15 cellular contexts compared by ENCODE assay signal in the genomic region with DNA sequence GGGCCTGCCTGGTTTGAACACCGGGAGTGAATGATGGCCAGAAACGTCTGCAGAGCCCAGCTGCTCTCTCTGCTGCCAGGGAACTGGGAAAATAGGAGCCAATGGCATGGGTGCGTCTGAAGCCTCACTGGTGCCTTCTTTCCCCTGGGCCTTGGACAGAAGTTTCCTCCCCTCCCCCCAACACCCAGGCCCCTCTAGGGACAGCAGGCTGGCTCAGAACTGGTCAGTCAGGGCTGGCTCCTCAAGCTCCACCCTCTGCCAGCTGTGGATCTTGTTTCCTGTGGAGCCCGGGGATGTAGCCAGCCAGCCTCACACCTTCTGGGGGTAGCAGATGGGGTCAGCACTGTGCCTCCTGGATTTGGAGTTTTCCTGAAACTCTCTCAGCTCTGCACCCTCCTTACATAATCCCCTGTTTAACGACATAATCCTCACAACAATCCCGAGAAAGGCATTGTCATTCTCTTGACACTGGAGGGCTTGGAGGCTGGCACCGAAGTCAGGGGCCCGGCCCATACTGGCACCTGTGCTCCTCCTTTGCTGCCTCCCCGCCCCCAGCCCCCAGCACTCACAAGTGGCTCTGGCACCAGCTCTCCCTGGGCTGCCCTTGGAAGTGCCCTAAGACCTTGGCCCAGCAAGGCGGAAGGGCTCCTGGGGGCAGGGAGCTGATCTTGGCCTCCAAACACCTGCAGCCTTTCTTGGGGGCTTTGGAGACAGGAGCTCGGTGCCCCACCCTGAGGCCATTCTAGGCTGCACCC. TPM values are rescaled to one million over a fixed set of nuclear protein-coding genes. Genes with fewer than 3 reads are reported as not detected.
DNase-seq lines count a peak whose midpoint lies in the region; ATAC-seq and TF ChIP-seq lines count a peak whose summit lies in the region.
"Had no signal": no experiment of that assay in that cellular context is flagged by ENCODE, and none has a peak within 500 bp of the region (broad histone marks: within the 10 kb centered on the region; RNA-seq: fewer than 3 reads in every experiment).

No MANE protein-coding gene starts in this region.

- H3K36me3 ChIP-seq in IMR-90 (ENCODE audit: control insufficient read depth, insufficient read depth, low read length) = no peaks in the 10 kb centered on the region
- no peaks in the 10 kb centered on the region for H3K36me3 ChIP-seq in hepatocyte (replicated peaks; ENCODE audit: insufficient read depth, low read depth)

- no peak overlapping the region; the same call in 1 of the 2 replicates for H4K91ac ChIP-seq in IMR-90 (ENCODE audit: insufficient read depth, low read depth, low read length)

- H3K9me3 ChIP-seq in IMR-90 (ENCODE audit: control insufficient read depth, insufficient read depth, low read length) (no peaks in the 10 kb centered on the region), hepatocyte (ENCODE audit: low read depth) (no peaks in the 10 kb centered on the region)

- no peak overlapping the region for H3K56ac ChIP-seq in IMR-90 (ENCODE audit: extremely low read depth, insufficient read depth, low read length)

- WGBS in IMR-90 (ENCODE audit: extremely low coverage in 2 of 2, insufficient read length in 1 of 2), 2 experiments = 60% methylated on average over 3 of the region's 11 CpGs; no CpG with 5 or more reads in 1 of the 2 experiments
- 59% methylated on average over 11 of the region's 11 CpGs for WGBS in hepatocyte (ENCODE audit: low lambda C conversion rate, missing lambda C conversion rate)

- no peak overlapping the region for H4K5ac ChIP-seq in IMR-90 (ENCODE audit: low read depth, low read length)

- peaks cover 7% of the 10 kb centered on the region for H3K9me1 ChIP-seq in IMR-90 (ENCODE audit: insufficient read depth, low read length)

- H3K4me1 Mint-ChIP-seq in stimulated activated naive B cell treated with anti-CD40 and anti-IgM and Interleukin-4, amounts not matched to agents 10 μg/mL and 1 μg/mL and 100 μg/mL, for 72 hours = peaks cover 11 to 39% of the 10 kb centered on the region in 2 donors
- H3K4me1 Mint-ChIP-seq: immature natural killer cell had no signal

- no peaks in the 10 kb centered on the region for H3K9me2 ChIP-seq in hepatocyte (replicated peaks; ENCODE audit: insufficient read depth)

- in situ Hi-C loops in IMR-90 (cut with MboI; ENCODE audit: low sequenced_read_pairs) = no loop called here

- POLR2A ChIA-PET in IMR-90 (lab: Charles Lee; ENCODE audit: unreplicated experiment) = no interaction called here

- H2AK9ac ChIP-seq in IMR-90 (replicated peaks; ENCODE audit: low read depth, low read length, poor library complexity) = no peak overlapping the region

- no peak overlapping the region for H3K23ac ChIP-seq in IMR-90 (ENCODE audit: low read depth, low read length)

- CTCF ChIA-PET in IMR-90 (lab: Yijun Ruan, JAX) = no interaction called here

- peaks cover 14 to 19% of the 10 kb centered on the region in 2 donors for H3K27me3 Mint-ChIP-seq in stimulated activated naive B cell treated with anti-CD40 and anti-IgM and Interleukin-4, amounts not matched to agents 10 μg/mL and 1 μg/mL and 100 μg/mL, for 72 hours

- no peak overlapping the region for H3K18ac ChIP-seq in IMR-90 (ENCODE audit: low read depth, low read length)

- no peak overlapping the region for H3K4me3 Mint-ChIP-seq in stimulated activated naive B cell treated with anti-CD40 and anti-IgM and Interleukin-4, amounts not matched to agents 10 μg/mL and 1 μg/mL and 100 μg/mL, for 72 hours
- H3K4me3 Mint-ChIP-seq: immature natural killer cell had no signal

- no TSS peak for BruUV-seq in IMR-90 (replicated peaks; lab: Mats Ljungman, UMichigan)

- intact Hi-C loops in IMR-90 (cut with micrococcal nuclease) = no loop called here

- H4K20me1 ChIP-seq in IMR-90 (ENCODE audit: insufficient read depth, low read length) (no peaks in the 10 kb centered on the region), hepatocyte (ENCODE audit: insufficient read depth, poor library complexity, severe bottlenecking) (no peaks in the 10 kb centered on the region)

- H3K9ac ChIP-seq in IMR-90 (ENCODE audit: low read depth, low read length) = no peak overlapping the region

- no peak overlapping the region for H2BK5ac ChIP-seq in IMR-90 (ENCODE audit: low read depth, low read length, poor library complexity, severe bottlenecking)

- no peaks in the 10 kb centered on the region for H3K27me3 ChIP-seq in IMR-90 (ENCODE audit: control insufficient read depth, insufficient read depth, low read length)
- H3K27me3 ChIP-seq in hepatocyte = no peaks in the 10 kb centered on the region

- DNase-seq in IMR-90 = no peak
- peak; percentile 87 for DNase-seq in NCI-H82 treated with DMSO at 0.1 percent for 48 hours (lab: John Stamatoyannopoulos, UW; ENCODE audit: unreplicated experiment)
- DNase-seq in hepatic stellate cell (ENCODE audit: low spot score) = peak; percentile 60
- no peak for DNase-seq in stimulated activated naive B cell treated with anti-CD40 and anti-IgM and Interleukin-4, amounts not matched to agents 10 μg/mL and 1 μg/mL and 100 μg/mL, for 72 hours
- DNase-seq in A172 (ENCODE audit: low spot score) = no peak
- no peak for DNase-seq in hepatocyte (ENCODE audit: low spot score)
- DNase-seq in NOMO-1 treated with DMSO at 0.1 percent for 48 hours (lab: John Stamatoyannopoulos, UW; ENCODE audit: unreplicated experiment) = no peak
- DNase-seq in kidney tubule cell (ENCODE audit: low spot score) = no peak
- DNase-seq: activated CD4-positive, alpha-beta T cell treated with anti-CD3 and anti-CD28 coated beads for 1 hour; activated naive CD4-positive, alpha-beta T cell treated with anti-CD3 and anti-CD28 coated beads, Interleukin-2, amount 50 U/mL, for 16 hours; immature natural killer cell; MV-4-11 had no signal

- TF ChIP-seq POLR2A in IMR-90 (IDR thresholded peaks at IDR 0.05; ENCODE audit: low read depth, low read length) = no peak

- H2BK15ac ChIP-seq in IMR-90 (ENCODE audit: low read depth, low read length) = no peak overlapping the region; the same call in 2 of the 3 replicates

- H3K4me3 ChIP-seq in IMR-90 (ENCODE audit: insufficient read depth, low read depth, low read length) (no peak overlapping the region), hepatocyte (no peak overlapping the region)

- H2AFZ ChIP-seq in IMR-90 (replicated peaks; ENCODE audit: low read length, poor library complexity) (peak overlapping the region; percentile 37), hepatocyte (no peak overlapping the region)

- no peak overlapping the region for H4K8ac ChIP-seq in IMR-90 (ENCODE audit: low read depth in 2 of 2, low read length in 2 of 2)

- no peaks in the 10 kb centered on the region for H3K36me3 Mint-ChIP-seq in stimulated activated naive B cell treated with anti-CD40 and anti-IgM and Interleukin-4, amounts not matched to agents 10 μg/mL and 1 μg/mL and 100 μg/mL, for 72 hours
- H3K36me3 Mint-ChIP-seq: immature natural killer cell had no signal

- TF ChIP-seq CTCF in IMR-90 (conservative IDR thresholded peaks at IDR 0.05; ENCODE audit: low read depth, low read length) = no peak
- no peak for TF ChIP-seq CTCF in hepatocyte (IDR thresholded peaks at IDR 0.05; ENCODE audit: poor library complexity)

- no peak overlapping the region for H2BK20ac ChIP-seq in IMR-90 (ENCODE audit: low read depth, low read length)

- H3K9me3 Mint-ChIP-seq in stimulated activated naive B cell treated with anti-CD40 and anti-IgM and Interleukin-4, amounts not matched to agents 10 μg/mL and 1 μg/mL and 100 μg/mL, for 72 hours = no peaks in the 10 kb centered on the region
- H3K9me3 Mint-ChIP-seq: immature natural killer cell had no signal

- H3K4me1 ChIP-seq in IMR-90 (ENCODE audit: control insufficient read depth, insufficient read depth, low read length) = peaks cover 28% of the 10 kb centered on the region
- peaks cover 25% of the 10 kb centered on the region for H3K4me1 ChIP-seq in hepatocyte (ENCODE audit: insufficient read depth)

- 0 out of 2 replicates have a peak overlapping the region, but pooled peaks have one; percentile 38 for H2AK5ac ChIP-seq in IMR-90 (ENCODE audit: low read depth, low read length)

- H3K4me2 ChIP-seq in IMR-90 (ENCODE audit: low read depth, low read length) (no peak overlapping the region), hepatocyte (no peak overlapping the region)

- H2BK120ac ChIP-seq in IMR-90 (ENCODE audit: low read depth, low read length) = no peak overlapping the region

- H3K27ac ChIP-seq in IMR-90 (ENCODE audit: insufficient read depth, low read length) (no peak overlapping the region), hepatocyte (no peak overlapping the region)

- dilution Hi-C loops in IMR-90 (cut with HindIII; ENCODE audit: low sequenced_read_pairs, unreplicated experiment) = no loop called here

- H3K79me1 ChIP-seq in IMR-90 (ENCODE audit: low read depth in 1 of 2, low read length in 2 of 2) = peaks cover 0 to 9% of the 10 kb centered on the region in 2 experiments; a peak in 2 of 4 replicates

- H3K14ac ChIP-seq in IMR-90 (replicated peaks; ENCODE audit: low read depth, low read length) = no peak overlapping the region

- H3K79me2 ChIP-seq in hepatocyte = no peaks in the 10 kb centered on the region

- peak overlapping the region; percentile 59 for H3K27ac Mint-ChIP-seq in stimulated activated naive B cell treated with anti-CD40 and anti-IgM and Interleukin-4, amounts not matched to agents 10 μg/mL and 1 μg/mL and 100 μg/mL, for 72 hours

- TF ChIP-seq RAD21 in IMR-90 (IDR thresholded peaks at IDR 0.05; ENCODE audit: low read length) = no peak

- peak; percentile 43 for ATAC-seq in IMR-90 (ENCODE audit: low read depth)
- ATAC-seq in stimulated activated naive B cell treated with anti-CD40 and anti-IgM and Interleukin-4, amounts not matched to agents 10 μg/mL and 1 μg/mL and 100 μg/mL, for 72 hours (replicated peaks) = no peak
- ATAC-seq: Panc1 had no signal

- H3K4ac ChIP-seq in IMR-90 (ENCODE audit: low read depth, low read length) = no peak overlapping the region

TF ChIP-seq in IMR-90, 13 proteins besides CTCF, POLR2A, EP300 and RAD21 (continues in another document):
- no peak for TF ChIP-seq FOS (IDR thresholded peaks at IDR 0.05; ENCODE audit: low read depth, low read length)
- no peak for TF ChIP-seq RCOR1 (IDR thresholded peaks at IDR 0.05; ENCODE audit: insufficient replicate concordance, low read length)
- no peak for TF ChIP-seq RFX5 (IDR thresholded peaks at IDR 0.05; ENCODE audit: low read depth, low read length)

RNA-seq across cellular contexts. Expression of gene LDB3, which starts 5.7 kb away (rescaled TPM):
- total RNA-seq in IMR-90 (2012; rRNA removed) (0.28 and 0.36 TPM in 2 replicates), hepatocyte (0.12 TPM in 1 of 2 replicates, not detected in the other)
- polyA plus RNA-seq in IMR-90 (2012; rRNA removed) (2.6 and 3.2 TPM in 2 replicates), hepatocyte (0.31 and 0.43 TPM in 2 replicates)
- 1.6 and 1.7 TPM in 2 replicates for polyA plus RNA-seq in IMR-90 (2012; cell fraction: cytosol; rRNA removed)
- polyA plus RNA-seq in IMR-90 (2012; cell fraction: nucleus; rRNA removed; ENCODE audit: low replicate concordance) = 2.6 and 4.0 TPM in 2 replicates
- 0.10 and 0.31 TPM in 2 replicates for total RNA-seq in A172 (2014; rRNA removed; shearing (Covaris generic))
- total RNA-seq: Daoy had no signal

RNA-seq across cellular contexts. Expression of gene OPN4, which starts 19.7 kb away (rescaled TPM):
- total RNA-seq in IMR-90 (2012; rRNA removed) (not detected in 2 replicates), hepatocyte (not detected in 2 replicates)
- polyA plus RNA-seq in IMR-90 (2012; rRNA removed) (0.03 TPM in 1 of 2 replicates, not detected in the other), hepatocyte (not detected in 2 replicates)
- polyA plus RNA-seq in IMR-90 (2012; cell fraction: cytosol; rRNA removed) = not detected in 2 replicates
- 0.04 and 0.05 TPM in 2 replicates for polyA plus RNA-seq in IMR-90 (2012; cell fraction: nucleus; rRNA removed; ENCODE audit: low replicate concordance)
- 0.31 TPM in 1 of 2 replicates, not detected in the other for total RNA-seq in A172 (2014; rRNA removed; shearing (Covaris generic))
- total RNA-seq: Daoy, renal cortical epithelial cell had no signal
- polyA plus RNA-seq: immature natural killer cell had no signal

Comparison
In these comparisons a context has a peak if more than half of its experiments do, and no peak if none do; other contexts are left out.
1. DNase-seq: peak in NCI-H82 treated with DMSO at 0.1 percent for 48 hours (single experiment) and hepatic stellate cell (single experiment); none in IMR-90 (single experiment), stimulated activated naive B cell treated with anti-CD40 and anti-IgM and Interleukin-4, amounts not matched to agents 10 μg/mL and 1 μg/mL and 100 μg/mL, for 72 hours (single experiment), A172 (single experiment), hepatocyte (single experiment), NOMO-1 treated with DMSO at 0.1 percent for 48 hours (single experiment) and kidney tubule cell (single experiment).